ENCODE assay signal across 12 cellular contexts in genomic region chr17:4043862-4044261, GRCh38.
DNase-seq lines count a peak whose midpoint lies in the region; ATAC-seq and TF ChIP-seq lines count a peak whose summit lies in the region.
"Had no signal": no experiment of that assay in that cellular context is flagged by ENCODE, and none has a peak within 500 bp of the region (broad histone marks: within the 10 kb centered on the region; RNA-seq: fewer than 3 reads in every experiment).

No MANE protein-coding gene starts in this region.

- H3K27me3 Mint-ChIP-seq in activated T-helper 1 cell treated with anti-CD3 and anti-CD28 coated beads, Interleukin-12 subunit alpha, Interleukin-12 subunit beta, Interleukin-2, Interleukin-4 antibody, amounts not matched to agents 30 ng/mL and 10 ng/mL and 1 ng/mL, durations not matched to agents 14 hours and 24 hours and 36 hours (ENCODE audit: insufficient read depth), result no peaks in the 10 kb centered on the region

- H3K9me3 ChIP-seq in thyroid gland, result no peaks in the 10 kb centered on the region
- H3K9me3 ChIP-seq: gastrocnemius medialis, SJSA1 had no signal

- no peaks in the 10 kb centered on the region for H3K9me3 Mint-ChIP-seq in activated T-helper 1 cell treated with anti-CD3 and anti-CD28 coated beads, Interleukin-12 subunit alpha, Interleukin-12 subunit beta, Interleukin-2, Interleukin-4 antibody, amounts not matched to agents 30 ng/mL and 10 ng/mL and 1 ng/mL, durations not matched to agents 14 hours and 24 hours and 36 hours

- no peaks in the 10 kb centered on the region for H3K27me3 ChIP-seq in thyroid gland
- H3K27me3 ChIP-seq: gastrocnemius medialis, SJSA1 had no signal

- peak overlapping the region; percentile 30 for H3K27ac Mint-ChIP-seq in activated T-helper 1 cell treated with anti-CD3 and anti-CD28 coated beads, Interleukin-12 subunit alpha, Interleukin-12 subunit beta, Interleukin-2, Interleukin-4 antibody, amounts not matched to agents 30 ng/mL and 10 ng/mL and 1 ng/mL, durations not matched to agents 14 hours and 24 hours and 36 hours

- no peak overlapping the region for H3K27ac ChIP-seq in thyroid gland
- H3K27ac ChIP-seq: gastrocnemius medialis, SJSA1 had no signal

- TF ChIP-seq CTCF in thyroid gland (IDR thresholded peaks at IDR 0.05), result no peak

- peaks cover 11% of the 10 kb centered on the region for H3K4me1 Mint-ChIP-seq in activated T-helper 1 cell treated with anti-CD3 and anti-CD28 coated beads, Interleukin-12 subunit alpha, Interleukin-12 subunit beta, Interleukin-2, Interleukin-4 antibody, amounts not matched to agents 30 ng/mL and 10 ng/mL and 1 ng/mL, durations not matched to agents 14 hours and 24 hours and 36 hours (ENCODE audit: low read depth)

- TF ChIP-seq POLR2A in thyroid gland (IDR thresholded peaks at IDR 0.05), result no peak

- 82 to 84% methylated on average over 4 of the region's 4 CpGs for WGBS in thyroid gland, 2 donors

- intact Hi-C loops in activated T-helper 1 cell treated with anti-CD3 and anti-CD28 coated beads, Interleukin-12 subunit alpha, Interleukin-12 subunit beta, Interleukin-2, Interleukin-4 antibody, amounts not matched to agents 30 ng/mL and 10 ng/mL and 1 ng/mL, durations not matched to agents 14 hours and 24 hours and 36 hours (cut with micrococcal nuclease), result no loop called here
- intact Hi-C loops in thyroid gland (cut with DNase I), result no loop called here

- no peak overlapping the region for H3K4me3 Mint-ChIP-seq in activated T-helper 1 cell treated with anti-CD3 and anti-CD28 coated beads, Interleukin-12 subunit alpha, Interleukin-12 subunit beta, Interleukin-2, Interleukin-4 antibody, amounts not matched to agents 30 ng/mL and 10 ng/mL and 1 ng/mL, durations not matched to agents 14 hours and 24 hours and 36 hours

- peaks cover 0 to 6% of the 10 kb centered on the region in 2 donors for H3K4me1 ChIP-seq in thyroid gland
- H3K4me1 ChIP-seq: gastrocnemius medialis, SJSA1 had no signal

- peaks cover 43% of the 10 kb centered on the region for H3K36me3 Mint-ChIP-seq in activated T-helper 1 cell treated with anti-CD3 and anti-CD28 coated beads, Interleukin-12 subunit alpha, Interleukin-12 subunit beta, Interleukin-2, Interleukin-4 antibody, amounts not matched to agents 30 ng/mL and 10 ng/mL and 1 ng/mL, durations not matched to agents 14 hours and 24 hours and 36 hours (ENCODE audit: low read depth)

- H3K4me3 ChIP-seq in thyroid gland (replicated peaks in 1 of 3), result no peak overlapping the region
- H3K4me3 ChIP-seq: gastrocnemius medialis, SJSA1 had no signal

- peaks cover 54 to 60% of the 10 kb centered on the region in 2 donors for H3K36me3 ChIP-seq in thyroid gland

- ATAC-seq in HG03095 (IDR thresholded peaks at IDR 0.05; ENCODE audit: unreplicated experiment), result no peak
- ATAC-seq: gastrocnemius medialis had no signal

- peak; percentile 81 for DNase-seq in activated gamma-delta T cell treated with Interleukin-2 at 50 U/mL for 16 hours
- DNase-seq in activated gamma-delta T cell (lab: John Stamatoyannopoulos, UW), result no peak
- no peak for DNase-seq in activated T-helper 1 cell treated with anti-CD3 and anti-CD28 coated beads, Interleukin-12 subunit alpha, Interleukin-12 subunit beta, Interleukin-2, Interleukin-4 antibody, amounts not matched to agents 30 ng/mL and 10 ng/mL and 1 ng/mL, durations not matched to agents 14 hours and 24 hours and 36 hours (ENCODE audit: low spot score)
- peak; percentile 5 to 9 for DNase-seq in stimulated activated CD4-positive, alpha-beta T cell treated with anti-CD3 and anti-CD28 coated beads, Interleukin-1b, Interleukin-23, amount 100 ng/mL, for 1 hour (ENCODE audit: low read depth in 2 of 2)
- DNase-seq in thyroid gland, result peak; percentile 11 to 28
- DNase-seq in GOT3 (lab: John Stamatoyannopoulos, UW), result no peak
- DNase-seq in islet precursor cell, result no peak
- DNase-seq: gastrocnemius medialis, mesendoderm, NCI-H1694 treated with DMSO at 0.1 percent for 48 hours had no signal

Comparison
In these comparisons a context has a peak if more than half of its experiments do, and no peak if none do; other contexts are left out.
1. DNase-seq: peak in activated gamma-delta T cell treated with Interleukin-2 at 50 U/mL for 16 hours (single experiment), stimulated activated CD4-positive, alpha-beta T cell treated with anti-CD3 and anti-CD28 coated beads, Interleukin-1b, Interleukin-23, amount 100 ng/mL, for 1 hour (2 of 2) and thyroid gland (2 of 2); none in activated gamma-delta T cell (single experiment), activated T-helper 1 cell treated with anti-CD3 and anti-CD28 coated beads, Interleukin-12 subunit alpha, Interleukin-12 subunit beta, Interleukin-2, Interleukin-4 antibody, amounts not matched to agents 30 ng/mL and 10 ng/mL and 1 ng/mL, durations not matched to agents 14 hours and 24 hours and 36 hours (single experiment), GOT3 (single experiment) and islet precursor cell (single experiment).